In the genomic region with DNA sequence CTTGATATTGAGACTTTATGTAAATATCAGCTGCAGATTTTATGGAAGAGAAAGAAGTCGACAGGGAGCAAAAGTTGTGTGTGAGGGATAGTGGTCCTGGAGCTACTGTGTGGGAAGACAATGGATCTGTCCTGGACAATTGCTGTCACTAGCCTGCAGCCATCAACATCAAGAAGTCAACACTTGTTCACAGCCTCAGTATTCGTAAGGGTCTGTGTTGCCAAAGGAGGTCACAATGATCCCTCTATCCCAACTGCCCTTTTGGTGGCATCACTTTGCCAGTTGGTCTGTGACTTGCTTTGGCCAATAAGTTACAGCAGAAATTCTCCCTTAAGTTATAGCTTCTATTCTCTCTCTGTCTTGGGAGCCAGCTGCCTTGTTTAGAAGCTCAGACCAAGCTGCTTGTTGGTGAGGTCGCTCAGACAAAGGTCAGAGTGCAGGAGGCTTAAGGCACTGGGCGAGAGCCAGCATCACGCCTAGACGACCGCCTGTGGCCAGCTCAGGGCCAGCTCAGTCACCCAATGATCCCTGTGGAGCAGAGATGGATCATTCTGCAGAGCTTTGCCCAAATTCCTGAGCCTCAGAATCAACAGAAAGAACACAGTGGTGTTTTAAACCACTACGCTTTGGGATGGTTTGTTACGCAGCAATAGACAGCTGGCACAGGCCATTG, we compare ENCODE assay signal across 16 cellular contexts.
DNase-seq lines count a peak whose midpoint lies in the region; ATAC-seq, FAIRE-seq and TF ChIP-seq lines count a peak whose summit lies in the region.
"Had no signal": no experiment of that assay in that cellular context is flagged by ENCODE, and none has a peak within 500 bp of the region (broad histone marks: within the 10 kb centered on the region; RNA-seq: fewer than 3 reads in every experiment).

No MANE protein-coding gene starts in this region.

- H3K9ac ChIP-seq in neuronal stem cell (ENCODE audit: low read depth, low read length, poor library complexity): no peak overlapping the region
- H3K9ac ChIP-seq: BLaER1 had no signal

- no peak overlapping the region for H2AK5ac ChIP-seq in neuronal stem cell (ENCODE audit: low read depth, low read length)

- H3K27ac ChIP-seq in neuronal stem cell (replicated peaks; ENCODE audit: low read length) (no peak overlapping the region), uterus (no peak overlapping the region)
- H3K27ac ChIP-seq: 22Rv1, BLaER1 had no signal

- no CpG with 5 or more reads among the region's 9 CpGs for WGBS in neuronal stem cell (ENCODE audit: extremely low coverage in 2 of 2, insufficient read length in 2 of 2, insufficient replicate concordance in 1 of 2), 2 donors

- H3K4me1 ChIP-seq in neuronal stem cell (ENCODE audit: control insufficient read depth in 2 of 2, insufficient read depth in 1 of 2, low read depth in 1 of 2, low read length in 2 of 2) (peaks cover 0 to 18% of the 10 kb centered on the region in 2 donors), uterus (no peaks in the 10 kb centered on the region)

- H3K4me3 ChIP-seq in neuronal stem cell (ENCODE audit: low read length in 2 of 2) (no peak overlapping the region), uterus (no peak overlapping the region)
- H3K4me3 ChIP-seq: BLaER1, HAP-1 had no signal

- peak; percentile 37 for DNase-seq in activated CD8-positive, alpha-beta memory T cell treated with anti-CD3 and anti-CD28 coated beads for 24 hours
- DNase-seq in activated CD8-positive, alpha-beta memory T cell treated with anti-CD3 and anti-CD28 coated beads, Interleukin-2, amount 10 ng/mL, durations not matched to agents 7 days and 5 days: no peak
- peak; percentile 32 for DNase-seq in inferior parietal cortex (ENCODE audit: extremely low spot score)
- DNase-seq in neuronal stem cell (ENCODE audit: low spot score): no peak
- no peak for DNase-seq in D721Med (ENCODE audit: insufficient read length, low spot score)
- DNase-seq in NCI-H1694 treated with DMSO at 0.1 percent for 48 hours (lab: John Stamatoyannopoulos, UW): no peak
- no peak for DNase-seq in uterus
- no peak for DNase-seq in activated T-cell treated with anti-CD3 and anti-CD28 coated beads, Interleukin-2, amount 50 U/mL, for 72 hours
- DNase-seq: DMS 273 treated with DMSO at 0.1 percent for 48 hours, NCI-H1417, NCI-H2029 treated with DMSO at 0.1 percent for 48 hours, NCI-H510A treated with DMSO at 0.1 percent for 48 hours, SIG-M5 had no signal

- H3K23ac ChIP-seq in neuronal stem cell (ENCODE audit: low read depth, low read length, poor library complexity): no peak overlapping the region

- no peak overlapping the region for H3K14ac ChIP-seq in neuronal stem cell (ENCODE audit: low read length)

- peaks cover 9% of the 10 kb centered on the region for H3K27me3 Mint-ChIP-seq in activated CD8-positive, alpha-beta memory T cell treated with anti-CD3 and anti-CD28 coated beads, Interleukin-2, amount 10 ng/mL, durations not matched to agents 7 days and 5 days
- no peaks in the 10 kb centered on the region for H3K27me3 Mint-ChIP-seq in activated T-cell treated with anti-CD3 and anti-CD28 coated beads, Interleukin-2, amount 50 U/mL, for 72 hours (ENCODE audit: low read depth)

- H2BK12ac ChIP-seq in neuronal stem cell (ENCODE audit: low read length): no peak overlapping the region

- H3K36me3 ChIP-seq in neuronal stem cell (replicated peaks in 1 of 2; ENCODE audit: control insufficient read depth in 2 of 2, insufficient read depth in 2 of 2, low read length in 2 of 2) (no peaks in the 10 kb centered on the region), uterus (no peaks in the 10 kb centered on the region)
- H3K36me3 ChIP-seq: BLaER1, HAP-1 had no signal

- H3K4ac ChIP-seq in neuronal stem cell (ENCODE audit: low read length): no peak overlapping the region

- TF ChIP-seq CTCF in D721Med (IDR thresholded peaks at IDR 0.05; ENCODE audit: insufficient read depth, missing control alignments): no peak
- no peak for TF ChIP-seq CTCF in uterus (IDR thresholded peaks at IDR 0.05)

- no peak overlapping the region for H3K4me3 Mint-ChIP-seq in activated CD8-positive, alpha-beta memory T cell treated with anti-CD3 and anti-CD28 coated beads, Interleukin-2, amount 10 ng/mL, durations not matched to agents 7 days and 5 days
- H3K4me3 Mint-ChIP-seq in activated T-cell treated with anti-CD3 and anti-CD28 coated beads, Interleukin-2, amount 50 U/mL, for 72 hours: no peak overlapping the region

- no peak for TF ChIP-seq POLR2A in uterus (IDR thresholded peaks at IDR 0.05)

- no peak overlapping the region for H2AFZ ChIP-seq in neuronal stem cell (ENCODE audit: low read length)

- ATAC-seq in activated CD8-positive, alpha-beta memory T cell treated with anti-CD3 and anti-CD28 coated beads, Interleukin-2, amount 10 ng/mL, durations not matched to agents 7 days and 5 days: no peak
- no peak for ATAC-seq in activated T-cell treated with anti-CD3 and anti-CD28 coated beads, Interleukin-2, amount 50 U/mL, for 72 hours (replicated peaks in 1 of 2)

- no peaks in the 10 kb centered on the region for H3K27me3 ChIP-seq in neuronal stem cell (ENCODE audit: control insufficient read depth in 3 of 3, insufficient read depth in 3 of 3, low read depth in 1 of 3, low read length in 3 of 3)
- H3K27me3 ChIP-seq in uterus: no peaks in the 10 kb centered on the region
- H3K27me3 ChIP-seq: BLaER1 had no signal

- no peak overlapping the region for H2BK5ac ChIP-seq in neuronal stem cell (ENCODE audit: low read length)

- no peak for FAIRE-seq in D721Med (lab: Jason Lieb, UNC)

- H4K8ac ChIP-seq in neuronal stem cell (ENCODE audit: low read depth, low read length): no peak overlapping the region

- H3K18ac ChIP-seq in neuronal stem cell (ENCODE audit: low read length): peak overlapping the region; percentile 57

- no peaks in the 10 kb centered on the region for H3K4me1 Mint-ChIP-seq in activated CD8-positive, alpha-beta memory T cell treated with anti-CD3 and anti-CD28 coated beads, Interleukin-2, amount 10 ng/mL, durations not matched to agents 7 days and 5 days
- no peaks in the 10 kb centered on the region for H3K4me1 Mint-ChIP-seq in activated T-cell treated with anti-CD3 and anti-CD28 coated beads, Interleukin-2, amount 50 U/mL, for 72 hours (ENCODE audit: low read depth)

- H2BK15ac ChIP-seq in neuronal stem cell (ENCODE audit: low read length): peak overlapping the region; percentile 35

- intact Hi-C loops in uterus (cut with DNase I; ENCODE audit: low total_unique reads): no loop called here

- no peak overlapping the region for H2BK120ac ChIP-seq in neuronal stem cell (ENCODE audit: low read depth, low read length)

- no peaks in the 10 kb centered on the region for H3K9me3 Mint-ChIP-seq in activated CD8-positive, alpha-beta memory T cell treated with anti-CD3 and anti-CD28 coated beads, Interleukin-2, amount 10 ng/mL, durations not matched to agents 7 days and 5 days (ENCODE audit: low read depth)
- H3K9me3 Mint-ChIP-seq in activated T-cell treated with anti-CD3 and anti-CD28 coated beads, Interleukin-2, amount 50 U/mL, for 72 hours: no peaks in the 10 kb centered on the region

- no peak overlapping the region for H3K27ac Mint-ChIP-seq in activated CD8-positive, alpha-beta memory T cell treated with anti-CD3 and anti-CD28 coated beads, Interleukin-2, amount 10 ng/mL, durations not matched to agents 7 days and 5 days
- no peak overlapping the region for H3K27ac Mint-ChIP-seq in activated T-cell treated with anti-CD3 and anti-CD28 coated beads, Interleukin-2, amount 50 U/mL, for 72 hours

- no peak overlapping the region for H3K4me2 ChIP-seq in neuronal stem cell (ENCODE audit: insufficient read depth, low read length, poor library complexity, severe bottlenecking)
- H3K4me2 ChIP-seq: BLaER1 had no signal

- H3K79me1 ChIP-seq in neuronal stem cell (ENCODE audit: low read depth, low read length): no peaks in the 10 kb centered on the region

- CTCF ChIA-PET in activated CD8-positive, alpha-beta memory T cell treated with anti-CD3 and anti-CD28 coated beads, Interleukin-2, amount 10 ng/mL, durations not matched to agents 7 days and 5 days (lab: Charles Lee): interaction anchor here (0.8 kb wide), 1 partner anchor 8 kb away, joined by 3 read pairs; no protein-coding TSS in a partner anchor

- no peaks in the 10 kb centered on the region for H3K36me3 Mint-ChIP-seq in activated CD8-positive, alpha-beta memory T cell treated with anti-CD3 and anti-CD28 coated beads, Interleukin-2, amount 10 ng/mL, durations not matched to agents 7 days and 5 days
- H3K36me3 Mint-ChIP-seq in activated T-cell treated with anti-CD3 and anti-CD28 coated beads, Interleukin-2, amount 50 U/mL, for 72 hours (ENCODE audit: insufficient read depth in 2 of 2): no peaks in the 10 kb centered on the region

- no peak overlapping the region for H4K91ac ChIP-seq in neuronal stem cell (ENCODE audit: low read depth, low read length, poor library complexity)

- no peaks in the 10 kb centered on the region for H3K9me3 ChIP-seq in neuronal stem cell (replicated peaks in 1 of 2; ENCODE audit: control insufficient read depth in 2 of 2, insufficient read depth in 1 of 2, low read depth in 1 of 2, low read length in 2 of 2)
- no peaks in the 10 kb centered on the region for H3K9me3 ChIP-seq in uterus
- H3K9me3 ChIP-seq: BLaER1, HAP-1 had no signal

Comparison
In these comparisons a context has a peak if more than half of its experiments do, and no peak if none do; other contexts are left out.
1. DNase-seq: peak in activated CD8-positive, alpha-beta memory T cell treated with anti-CD3 and anti-CD28 coated beads for 24 hours (single experiment) and inferior parietal cortex (single experiment); none in activated CD8-positive, alpha-beta memory T cell treated with anti-CD3 and anti-CD28 coated beads, Interleukin-2, amount 10 ng/mL, durations not matched to agents 7 days and 5 days (single experiment), neuronal stem cell (single experiment), D721Med (single experiment), NCI-H1694 treated with DMSO at 0.1 percent for 48 hours (single experiment), uterus (0 of 2) and activated T-cell treated with anti-CD3 and anti-CD28 coated beads, Interleukin-2, amount 50 U/mL, for 72 hours (0 of 2).